11 cellular contexts compared by ENCODE assay signal in genomic region chr6:135922746-135923145, GRCh38.
DNase-seq lines count a peak whose midpoint lies in the region; ATAC-seq and TF ChIP-seq lines count a peak whose summit lies in the region.
"Had no signal": no experiment of that assay in that cellular context is flagged by ENCODE, and none has a peak within 500 bp of the region (broad histone marks: within the 10 kb centered on the region; RNA-seq: fewer than 3 reads in every experiment).

No MANE protein-coding gene starts in this region.

- TF ChIP-seq CTCF in GM23338 (conservative IDR thresholded peaks at IDR 0.05; ENCODE audit: low read depth in 2 of 2), result no peak
- no peak for TF ChIP-seq CTCF in left ventricle myocardium inferior (IDR thresholded peaks at IDR 0.05; ENCODE audit: borderline replicate concordance)
- TF ChIP-seq CTCF in thyroid gland (IDR thresholded peaks at IDR 0.05), result no peak
- no peak for TF ChIP-seq CTCF in type B pancreatic cell (conservative IDR thresholded peaks at IDR 0.05)

- H3K36me3 Mint-ChIP-seq in GM23338 (ENCODE audit: low read depth), result peaks cover 7% of the 10 kb centered on the region; the same call in 2 of the 3 replicates
- no peaks in the 10 kb centered on the region for H3K36me3 Mint-ChIP-seq in type B pancreatic cell

- H3K4me1 ChIP-seq in GM23338 (ENCODE audit: insufficient read depth), result peaks cover 9% of the 10 kb centered on the region
- peaks cover 20% of the 10 kb centered on the region for H3K4me1 ChIP-seq in adipocyte (ENCODE audit: control insufficient read depth, insufficient read depth, low read length)
- H3K4me1 ChIP-seq in left ventricle myocardium inferior, result peaks cover 24% of the 10 kb centered on the region
- peaks cover 15 to 24% of the 10 kb centered on the region in 2 donors for H3K4me1 ChIP-seq in thyroid gland

- no peaks in the 10 kb centered on the region for H3F3A ChIP-seq in GM23338 (replicated peaks; ENCODE audit: low read depth)

- H3K9me3 ChIP-seq in adipocyte (ENCODE audit: control insufficient read depth, low read length), result no peaks in the 10 kb centered on the region
- H3K9me3 ChIP-seq in left ventricle myocardium inferior (replicated peaks), result no peaks in the 10 kb centered on the region
- H3K9me3 ChIP-seq in thyroid gland, result no peaks in the 10 kb centered on the region

- H3K9me2 ChIP-seq in GM23338 (ENCODE audit: insufficient read depth), result peaks cover 2% of the 10 kb centered on the region; the same call in 1 of the 2 replicates

- intact Hi-C loops in left ventricle myocardium inferior (cut with micrococcal nuclease), result no loop called here
- intact Hi-C loops in thyroid gland (cut with DNase I), result no loop called here

- no peak overlapping the region for H3K9ac ChIP-seq in adipocyte (ENCODE audit: low read length)

- no peaks in the 10 kb centered on the region for H3K79me2 ChIP-seq in GM23338 (replicated peaks; ENCODE audit: insufficient read depth)

- H2AFZ ChIP-seq in GM23338, result no peak overlapping the region

- WGBS in thyroid gland, 2 donors, result 24 to 50% methylated on average over 3 of the region's 3 CpGs

- no peaks in the 10 kb centered on the region for H4K20me1 ChIP-seq in GM23338 (replicated peaks; ENCODE audit: insufficient read depth)

- H3K4me2 ChIP-seq in GM23338, result no peak overlapping the region; the same call in 1 of the 2 replicates

- H3K36me3 ChIP-seq in GM23338 (ENCODE audit: insufficient read depth), result no peaks in the 10 kb centered on the region
- no peaks in the 10 kb centered on the region for H3K36me3 ChIP-seq in adipocyte (ENCODE audit: control insufficient read depth, insufficient read depth, low read length, severe bottlenecking)
- H3K36me3 ChIP-seq in left ventricle myocardium inferior, result no peaks in the 10 kb centered on the region
- H3K36me3 ChIP-seq in thyroid gland, result no peaks in the 10 kb centered on the region

- peak overlapping the region; percentile 69 for H3K27ac Mint-ChIP-seq in GM23338
- H3K27ac Mint-ChIP-seq in type B pancreatic cell, result no peak overlapping the region

- H3K27me3 ChIP-seq in GM23338 (ENCODE audit: insufficient read depth) (no peaks in the 10 kb centered on the region), adipocyte (replicated peaks; ENCODE audit: control insufficient read depth, insufficient read depth, low read length) (no peaks in the 10 kb centered on the region), left ventricle myocardium inferior (ENCODE audit: low read depth) (no peaks in the 10 kb centered on the region), thyroid gland (no peaks in the 10 kb centered on the region)

- H3K27me3 Mint-ChIP-seq in GM23338 (ENCODE audit: insufficient read depth, low read depth, poor library complexity), result no peaks in the 10 kb centered on the region
- no peaks in the 10 kb centered on the region for H3K27me3 Mint-ChIP-seq in type B pancreatic cell

- ATAC-seq in GM23338, result no peak
- ATAC-seq: HepG2 had no signal

- H3K9me3 Mint-ChIP-seq in GM23338 (peaks cover 6% of the 10 kb centered on the region; the same call in 2 of the 3 replicates), type B pancreatic cell (no peaks in the 10 kb centered on the region)

- DNase-seq in GM23338 (ENCODE audit: low spot score), result no peak
- peak; percentile 80 for DNase-seq in adipocyte (ENCODE audit: low read depth)
- peak; percentile 73 for DNase-seq in left ventricle myocardium inferior
- peak; percentile 53 to 69 for DNase-seq in thyroid gland
- DNase-seq in NCI-H524 (lab: John Stamatoyannopoulos, UW), result no peak
- no peak for DNase-seq in MV-4-11 (lab: John Stamatoyannopoulos, UW)
- DNase-seq in type B pancreatic cell (ENCODE audit: extremely low spot score, unreplicated experiment), result no peak
- DNase-seq: activated CD4-positive, CD25-positive, alpha-beta regulatory T cell; cerebellar nuclear complex had no signal

- TF ChIP-seq POLR2A in thyroid gland (IDR thresholded peaks at IDR 0.05), result no peak

- H3K27ac ChIP-seq in GM23338 (ENCODE audit: low read depth), result no peak overlapping the region
- peak overlapping the region; percentile 66 for H3K27ac ChIP-seq in left ventricle myocardium inferior (replicated peaks)
- H3K27ac ChIP-seq in thyroid gland, result peak overlapping the region in 2 of 3 donors; percentile 39 to 51
- H3K27ac ChIP-seq: RWPE1 had no signal

- no peak overlapping the region for H3K4me3 Mint-ChIP-seq in GM23338
- H3K4me3 Mint-ChIP-seq in type B pancreatic cell, result no peak overlapping the region

- H3K4me3 ChIP-seq in GM23338 (no peak overlapping the region), adipocyte (ENCODE audit: low read length) (peak overlapping the region; percentile 17), left ventricle myocardium inferior (no peak overlapping the region), thyroid gland (replicated peaks in 1 of 3) (no peak overlapping the region)

- H3K4me1 Mint-ChIP-seq in GM23338 (peaks cover 29% of the 10 kb centered on the region), type B pancreatic cell (ENCODE audit: unreplicated experiment) (peaks cover 6% of the 10 kb centered on the region)

TF ChIP-seq in GM23338, 12 proteins besides CTCF, POLR2A, EP300 and RAD21 (continues in another document):
- no peak for TF ChIP-seq POLR2AphosphoS5 (IDR thresholded peaks at IDR 0.05; ENCODE audit: low read depth)
- no peak for TF ChIP-seq EZH2phosphoT487 (IDR thresholded peaks at IDR 0.05; ENCODE audit: unreplicated experiment)
- no peak for TF ChIP-seq REST (IDR thresholded peaks at IDR 0.05; ENCODE audit: unreplicated experiment)
- TF ChIP-seq ETS1 (IDR thresholded peaks at IDR 0.05), result no peak
- no peak for TF ChIP-seq CREB1 (CRISPR knock-in tag; IDR thresholded peaks at IDR 0.05; ENCODE audit: low read depth)

Comparison
In these comparisons a context has a peak if more than half of its experiments do, and no peak if none do; other contexts are left out.
1. DNase-seq: peak in adipocyte (single experiment), left ventricle myocardium inferior (single experiment) and thyroid gland (2 of 2); none in GM23338 (single experiment), NCI-H524 (0 of 2), MV-4-11 (single experiment) and type B pancreatic cell (single experiment).